ENCODE assay signal across 8 cellular contexts in genomic region chr12:132955933-132956725, GRCh38. TPM values are rescaled to one million over a fixed set of nuclear protein-coding genes. Genes with fewer than 3 reads are reported as not detected.
A peak's percentile ranks its signal among the peaks of the same experiment; 100 is the strongest.
DNase-seq lines count a peak whose midpoint lies in the region; ATAC-seq and FAIRE-seq lines count a peak whose summit lies in the region.

TSS of gene ZNF605 (minus strand) at chr12:132956306. CDS start at chr12:132945635, 10,671 bp downstream.

- H3K4me1 Mint-ChIP-seq in activated T-helper 1 cell treated with anti-CD3 and anti-CD28 coated beads, Interleukin-12 subunit alpha, Interleukin-12 subunit beta, Interleukin-2, Interleukin-4 antibody, amounts not matched to agents 30 ng/mL and 10 ng/mL and 1 ng/mL, durations not matched to agents 14 hours and 24 hours and 36 hours (ENCODE audit: low read depth): peaks cover 18% of the 10 kb centered on the region
- peaks cover 32 to 41% (median 38%) of the 10 kb centered on the region in 3 donors for H3K4me1 Mint-ChIP-seq in naive B cell

- H3K36me3 Mint-ChIP-seq in activated T-helper 1 cell treated with anti-CD3 and anti-CD28 coated beads, Interleukin-12 subunit alpha, Interleukin-12 subunit beta, Interleukin-2, Interleukin-4 antibody, amounts not matched to agents 30 ng/mL and 10 ng/mL and 1 ng/mL, durations not matched to agents 14 hours and 24 hours and 36 hours (ENCODE audit: low read depth): peaks cover 18% of the 10 kb centered on the region
- peaks cover 0 to 13% of the 10 kb centered on the region in 2 donors for H3K36me3 Mint-ChIP-seq in naive B cell

- peak within 1 kb of the TSS; percentile 98 for H3K4me3 Mint-ChIP-seq in activated T-helper 1 cell treated with anti-CD3 and anti-CD28 coated beads, Interleukin-12 subunit alpha, Interleukin-12 subunit beta, Interleukin-2, Interleukin-4 antibody, amounts not matched to agents 30 ng/mL and 10 ng/mL and 1 ng/mL, durations not matched to agents 14 hours and 24 hours and 36 hours
- H3K4me3 Mint-ChIP-seq in naive B cell: peak within 1 kb of the TSS; percentile 90 to 99 (median 96)

- in situ Hi-C loops in Caki2 (cut with HindIII; ENCODE audit: low pct_unique_long_range_greater_than_20kb, low sequenced_read_pairs): no loop called here

- peak; percentile 92 for ATAC-seq in GM21367 (IDR thresholded peaks at IDR 0.05; ENCODE audit: unreplicated experiment)
- peak; percentile 91 to 93 for ATAC-seq in naive B cell (ENCODE audit: low read depth in 2 of 2)

- FAIRE-seq in HTR-8/SVneo (lab: Jason Lieb, UNC): peak; percentile 31

- intact Hi-C loops in activated T-helper 1 cell treated with anti-CD3 and anti-CD28 coated beads, Interleukin-12 subunit alpha, Interleukin-12 subunit beta, Interleukin-2, Interleukin-4 antibody, amounts not matched to agents 30 ng/mL and 10 ng/mL and 1 ng/mL, durations not matched to agents 14 hours and 24 hours and 36 hours (cut with micrococcal nuclease): loop anchor here (1.0 to 2.0 kb wide), 7 partner anchors 30 to 225 kb away; partner anchors contain the start of genes CHFR, ZNF10, ZNF140 and ZNF26

- no peaks in the 10 kb centered on the region for H3K27me3 Mint-ChIP-seq in activated T-helper 1 cell treated with anti-CD3 and anti-CD28 coated beads, Interleukin-12 subunit alpha, Interleukin-12 subunit beta, Interleukin-2, Interleukin-4 antibody, amounts not matched to agents 30 ng/mL and 10 ng/mL and 1 ng/mL, durations not matched to agents 14 hours and 24 hours and 36 hours (ENCODE audit: insufficient read depth)
- H3K27me3 Mint-ChIP-seq in naive B cell: no peaks in the 10 kb centered on the region

- H3K27ac Mint-ChIP-seq in activated T-helper 1 cell treated with anti-CD3 and anti-CD28 coated beads, Interleukin-12 subunit alpha, Interleukin-12 subunit beta, Interleukin-2, Interleukin-4 antibody, amounts not matched to agents 30 ng/mL and 10 ng/mL and 1 ng/mL, durations not matched to agents 14 hours and 24 hours and 36 hours: peak within 1 kb of the TSS; percentile 94
- H3K27ac Mint-ChIP-seq in naive B cell: peak within 1 kb of the TSS; percentile 88 to 97 (median 95)

- DNase-seq in Caki2 (ENCODE audit: low read depth) (peak; percentile 83), HTR-8/SVneo (ENCODE audit: insufficient read length, low spot score) (peak; percentile 90), OCI-M2 (lab: John Stamatoyannopoulos, UW; ENCODE audit: unreplicated experiment) (peak; percentile 8), fibroblast of gingiva (ENCODE audit: low read depth) (peak; percentile 91), naive B cell (peak; percentile 89)
- DNase-seq in activated T-helper 1 cell treated with anti-CD3 and anti-CD28 coated beads, Interleukin-12 subunit alpha, Interleukin-12 subunit beta, Interleukin-2, Interleukin-4 antibody, amounts not matched to agents 30 ng/mL and 10 ng/mL and 1 ng/mL, durations not matched to agents 14 hours and 24 hours and 36 hours (ENCODE audit: low spot score): peak; percentile 85
- DNase-seq in stimulated activated CD8-positive, alpha-beta memory T cell treated with anti-CD3 and anti-CD28 coated beads, Interleukin-7, amount 100 ng/mL, for 48 hours (ENCODE audit: extremely low read depth in 1 of 2, low read depth in 1 of 2): peak; percentile 64 to 77

- peaks cover 40% of the 10 kb centered on the region for H3K9me3 Mint-ChIP-seq in activated T-helper 1 cell treated with anti-CD3 and anti-CD28 coated beads, Interleukin-12 subunit alpha, Interleukin-12 subunit beta, Interleukin-2, Interleukin-4 antibody, amounts not matched to agents 30 ng/mL and 10 ng/mL and 1 ng/mL, durations not matched to agents 14 hours and 24 hours and 36 hours
- peaks cover 0 to 6% (median 3%) of the 10 kb centered on the region in 7 donors for H3K9me3 Mint-ChIP-seq in naive B cell

RNA-seq across cellular contexts. Expression of gene ZNF605, which starts in this region (rescaled TPM):
- total RNA-seq in Caki2 (2014; rRNA removed; shearing (Covaris generic); ENCODE audit: low replicate concordance): 1.3 and 2.6 TPM in 2 replicates
- 6.3 and 7.5 TPM in 2 replicates for total RNA-seq in activated T-helper 1 cell treated with anti-CD3 and anti-CD28 coated beads, Interleukin-12 subunit alpha, Interleukin-12 subunit beta, Interleukin-2, Interleukin-4 antibody, amounts not matched to agents 30 ng/mL and 10 ng/mL and 1 ng/mL, durations not matched to agents 14 hours and 24 hours and 36 hours
- 1 to 10 TPM in 5 of 6 donors, under 1 TPM in 1; 1.00 to 3.9 (median 2.1) TPM for polyA plus RNA-seq in naive B cell (ENCODE audit: low read depth in 6 of 6)

Comparison
In these comparisons a context has a peak if more than half of its experiments do, and no peak if none do; other contexts are left out.
1. Peak in every context shown above with its lines: DNase-seq and ATAC-seq.
2. DNase-seq: peak in every context shown above with its lines; median percentile 91 in fibroblast of gingiva; 90 in HTR-8/SVneo; 89 in naive B cell; 85 in activated T-helper 1 cell treated with anti-CD3 and anti-CD28 coated beads, Interleukin-12 subunit alpha, Interleukin-12 subunit beta, Interleukin-2, Interleukin-4 antibody, amounts not matched to agents 30 ng/mL and 10 ng/mL and 1 ng/mL, durations not matched to agents 14 hours and 24 hours and 36 hours; 83 in Caki2; 70 in stimulated activated CD8-positive, alpha-beta memory T cell treated with anti-CD3 and anti-CD28 coated beads, Interleukin-7, amount 100 ng/mL, for 48 hours; 8 in OCI-M2.